10 cellular contexts compared by ENCODE assay signal in genomic region chr16:4293181-4293716, GRCh38. TPM values are rescaled to one million over a fixed set of nuclear protein-coding genes. Genes with fewer than 3 reads are reported as not detected.
DNase-seq lines count a peak whose midpoint lies in the region; ATAC-seq and TF ChIP-seq lines count a peak whose summit lies in the region.
"Had no signal": no experiment of that assay in that cellular context is flagged by ENCODE, and none has a peak within 500 bp of the region (broad histone marks: within the 10 kb centered on the region; RNA-seq: fewer than 3 reads in every experiment).

No MANE protein-coding gene starts in this region.

- TF ChIP-seq CTCF in left ventricle myocardium inferior (IDR thresholded peaks at IDR 0.05; ENCODE audit: borderline replicate concordance) (no peak), heart left ventricle (IDR thresholded peaks at IDR 0.05) (no peak), vagina (IDR thresholded peaks at IDR 0.05) (no peak)

- H3K27ac ChIP-seq in left ventricle myocardium inferior (replicated peaks) (peak overlapping the region; percentile 52), heart left ventricle (peak overlapping the region in 3 of 12 donors; percentile 40 to 56 (median 54)), mesodermal cell (ENCODE audit: low read depth, low read length, severe bottlenecking) (peak overlapping the region; percentile 86), vagina (peak overlapping the region; percentile 54)
- H3K27ac ChIP-seq: testis had no signal

- intact Hi-C loops in left ventricle myocardium inferior (cut with micrococcal nuclease), result no loop called here
- intact Hi-C loops in heart left ventricle (cut with DNase I), result loop anchor here in 3 of 10 donors (5.0 to 10.0 kb wide), 3 partner anchors 34 to 112 kb away; no protein-coding TSS in a partner anchor
- intact Hi-C loops in vagina (cut with DNase I), result no loop called here

- H3K9me3 ChIP-seq in left ventricle myocardium inferior (replicated peaks) (no peaks in the 10 kb centered on the region), heart left ventricle (no peaks in the 10 kb centered on the region), mesodermal cell (ENCODE audit: control insufficient read depth, low read length) (no peaks in the 10 kb centered on the region), vagina (no peaks in the 10 kb centered on the region)
- H3K9me3 ChIP-seq: testis had no signal

- no peaks in the 10 kb centered on the region for H3K27me3 ChIP-seq in left ventricle myocardium inferior (ENCODE audit: low read depth)
- H3K27me3 ChIP-seq in heart left ventricle, result no peaks in the 10 kb centered on the region
- no peaks in the 10 kb centered on the region for H3K27me3 ChIP-seq in vagina
- H3K27me3 ChIP-seq: testis had no signal

- DNase-seq in left ventricle myocardium inferior (no peak), heart left ventricle (no peak), vagina (ENCODE audit: extremely low spot score in 2 of 2) (no peak), COLO829 (ENCODE audit: low spot score) (no peak)
- DNase-seq: activated CD4-positive, alpha-beta T cell treated with anti-CD3 and anti-CD28 coated beads, Interleukin-2, amount 10 ng/mL, durations not matched to agents 7 days and 5 days; activated naive CD4-positive, alpha-beta T cell treated with anti-CD3 and anti-CD28 coated beads, Interleukin-2, amount 10 ng/mL, durations not matched to agents 7 days and 5 days had no signal

- ATAC-seq in heart left ventricle (no peak), HG02610 (IDR thresholded peaks at IDR 0.05; ENCODE audit: unreplicated experiment) (no peak)

- H3K4me1 ChIP-seq in left ventricle myocardium inferior (peaks cover 40% of the 10 kb centered on the region), heart left ventricle (peaks cover 4 to 35% (median 26%) of the 10 kb centered on the region in 12 donors), mesodermal cell (ENCODE audit: control insufficient read depth, insufficient read depth, low read length, poor library complexity, severe bottlenecking) (peaks cover 50% of the 10 kb centered on the region), vagina (peaks cover 39% of the 10 kb centered on the region)

- no peak for TF ChIP-seq POLR2A in heart left ventricle (IDR thresholded peaks at IDR 0.05)
- no peak for TF ChIP-seq POLR2A in vagina (IDR thresholded peaks at IDR 0.05)

- H3K4me3 ChIP-seq in left ventricle myocardium inferior, result peak overlapping the region; percentile 30
- peak overlapping the region in 1 of 12 donors; percentile 14 for H3K4me3 ChIP-seq in heart left ventricle
- no peak overlapping the region for H3K4me3 ChIP-seq in mesodermal cell (ENCODE audit: extremely low read depth, insufficient read depth, low read length, poor library complexity, severe bottlenecking)
- no peak overlapping the region for H3K4me3 ChIP-seq in vagina
- H3K4me3 ChIP-seq: testis had no signal

- 72 to 76% (median 74%) methylated on average over 13 to 14 of the region's 14 CpGs for WGBS in heart left ventricle, 4 donors
- whole genome bisulfite sequencing in mesodermal cell (ENCODE audit: insufficient coverage in 2 of 2), 2 experiments, result 66% methylated on average over 10 to 14 of the region's 14 CpGs

- H3K36me3 ChIP-seq in left ventricle myocardium inferior (no peaks in the 10 kb centered on the region), heart left ventricle (no peaks in the 10 kb centered on the region), mesodermal cell (ENCODE audit: control insufficient read depth, insufficient read depth, low read length) (no peaks in the 10 kb centered on the region), vagina (no peaks in the 10 kb centered on the region)

RNA-seq across cellular contexts. Expression of gene TFAP4, which starts 20.4 kb away (rescaled TPM):
- total RNA-seq in left ventricle myocardium inferior (2.6 TPM), heart left ventricle (1 to 10 TPM; 1.7 to 5.5 (median 3.3) TPM), vagina (6.9 TPM)
- 1 to 10 TPM; 2.5 to 3.1 TPM for polyA plus RNA-seq in heart left ventricle
- 10.8 TPM for polyA plus RNA-seq in mesodermal cell (2013, experiment 1 of 2)
- polyA plus RNA-seq in mesodermal cell (2013, experiment 2 of 2), result 8.5 TPM

RNA-seq across cellular contexts. Expression of gene GLIS2, which starts 22.6 kb away (rescaled TPM):
- total RNA-seq in left ventricle myocardium inferior (17.2 TPM), heart left ventricle (10 to 100 TPM in 7 of 9 donors, 1 to 10 TPM in 2; 7.6 to 23.4 (median 12.7) TPM), vagina (6.9 TPM)
- 10 to 100 TPM in 1 of 2 donors, 1 to 10 TPM in 1; 7.7 to 14.2 TPM for polyA plus RNA-seq in heart left ventricle
- 10.1 TPM for polyA plus RNA-seq in mesodermal cell (2013, experiment 1 of 2)
- polyA plus RNA-seq in mesodermal cell (2013, experiment 2 of 2), result 8.9 TPM

RNA-seq across cellular contexts. Expression of gene SRL, which starts 51.4 kb away (rescaled TPM):
- total RNA-seq in left ventricle myocardium inferior, result 445 TPM
- total RNA-seq in heart left ventricle, result 100 to 1,000 TPM; 372 to 760 (median 534) TPM
- 100 to 1,000 TPM; 218 to 394 TPM for polyA plus RNA-seq in heart left ventricle
- 0.18 TPM for polyA plus RNA-seq in mesodermal cell (2013, experiment 1 of 2)
- polyA plus RNA-seq in mesodermal cell (2013, experiment 2 of 2), result 0.05 TPM
- 1.5 TPM for total RNA-seq in vagina
- total RNA-seq: activated CD4-positive, alpha-beta T cell treated with anti-CD3 and anti-CD28 coated beads, Interleukin-2, amount 10 ng/mL, durations not matched to agents 7 days and 5 days; LHCN-M2 had no signal

RNA-seq across cellular contexts. Expression of gene PAM16, which starts 57.9 kb away (rescaled TPM):
- 67.3 TPM for total RNA-seq in left ventricle myocardium inferior
- 10 to 100 TPM; 32.7 to 96.9 (median 60.9) TPM for total RNA-seq in heart left ventricle
- 100 to 1,000 TPM; 109 to 210 TPM for polyA plus RNA-seq in heart left ventricle
- polyA plus RNA-seq in mesodermal cell (2013, experiment 1 of 2), result 60.5 TPM
- 42.8 TPM for polyA plus RNA-seq in mesodermal cell (2013, experiment 2 of 2)
- 76.1 TPM for total RNA-seq in vagina

Comparison
In these comparisons a context has a peak if more than half of its experiments do, and no peak if none do; other contexts are left out.
1. RNA of gene SRL, which starts 51.4 kb away (total RNA-seq): 372 to 760 TPM in heart left ventricle and 445 TPM in left ventricle myocardium inferior (single experiment); 1.5 TPM in vagina (single experiment); every median in the first group is over 100 times any median in the second.